Comparison of ENCODE assay signal across 15 cellular contexts in genomic region chr6:165984743-165985142, GRCh38.
DNase-seq lines count a peak whose midpoint lies in the region; ATAC-seq and TF ChIP-seq lines count a peak whose summit lies in the region.
"Had no signal": no experiment of that assay in that cellular context is flagged by ENCODE, and none has a peak within 500 bp of the region (broad histone marks: within the 10 kb centered on the region; RNA-seq: fewer than 3 reads in every experiment).

No MANE protein-coding gene starts in this region.

- no peaks in the 10 kb centered on the region for H3K79me2 ChIP-seq in DND-41 (ENCODE audit: insufficient read depth, low read length)

- peaks cover 64% of the 10 kb centered on the region for H3K27me3 Mint-ChIP-seq in brain
- peaks cover 49% of the 10 kb centered on the region for H3K27me3 Mint-ChIP-seq in activated naive CD8-positive, alpha-beta T cell treated with anti-CD3 and anti-CD28 coated beads for 36 hours

- no peak overlapping the region for H2AFZ ChIP-seq in DND-41 (ENCODE audit: low read depth, low read length)
- H2AFZ ChIP-seq: GM23248 had no signal

- H3K4me1 Mint-ChIP-seq in brain, result peaks cover 33% of the 10 kb centered on the region
- H3K4me1 Mint-ChIP-seq in activated naive CD8-positive, alpha-beta T cell treated with anti-CD3 and anti-CD28 coated beads for 36 hours, result peaks cover 7% of the 10 kb centered on the region

- H3K4me1 ChIP-seq in DND-41 (ENCODE audit: insufficient read depth, low read length), result peaks cover 35% of the 10 kb centered on the region
- H3K4me1 ChIP-seq: BE2C, Caco-2 had no signal

- no peaks in the 10 kb centered on the region for H3K27me3 ChIP-seq in DND-41 (ENCODE audit: insufficient read depth, low read length, poor library complexity)

- no peak overlapping the region for H3K4me3 ChIP-seq in DND-41 (ENCODE audit: low read depth in 1 of 2, low read length in 2 of 2)
- H3K4me3 ChIP-seq: GM23248 had no signal

- no peaks in the 10 kb centered on the region for H4K20me1 ChIP-seq in DND-41 (ENCODE audit: insufficient read depth, low read length)

- no peak overlapping the region for H3K27ac Mint-ChIP-seq in brain
- H3K27ac Mint-ChIP-seq in activated naive CD8-positive, alpha-beta T cell treated with anti-CD3 and anti-CD28 coated beads for 36 hours, result no peak overlapping the region
- H3K27ac Mint-ChIP-seq: CD4-positive, alpha-beta memory T cell had no signal

- H3K36me3 Mint-ChIP-seq in brain, result no peaks in the 10 kb centered on the region
- no peaks in the 10 kb centered on the region for H3K36me3 Mint-ChIP-seq in activated naive CD8-positive, alpha-beta T cell treated with anti-CD3 and anti-CD28 coated beads for 36 hours
- H3K36me3 Mint-ChIP-seq: CD4-positive, alpha-beta memory T cell had no signal

- DNase-seq in DND-41, result no peak
- DNase-seq in foreskin melanocyte, result peak; percentile 65
- no peak for DNase-seq in activated naive CD8-positive, alpha-beta T cell treated with anti-CD3 and anti-CD28 coated beads for 36 hours
- no peak for DNase-seq in left colon
- DNase-seq: BE2C; Caco-2; CD4-positive, alpha-beta memory T cell; GF-D8; GM23248 had no signal

- H3K4me3 Mint-ChIP-seq in brain, result peak overlapping the region in 4 of 5 experiments; percentile 89 to 98 (median 93)
- no peak overlapping the region for H3K4me3 Mint-ChIP-seq in activated naive CD8-positive, alpha-beta T cell treated with anti-CD3 and anti-CD28 coated beads for 36 hours
- H3K4me3 Mint-ChIP-seq: CD4-positive, alpha-beta memory T cell had no signal

- peak overlapping the region; percentile 90 for H3K27ac ChIP-seq in DND-41 (ENCODE audit: low read length)
- H3K27ac ChIP-seq: C4-2B, GM23248, HL-60 had no signal

- no peak overlapping the region for H3K9ac ChIP-seq in DND-41 (ENCODE audit: low read depth, low read length)
- H3K9ac ChIP-seq: GM23248 had no signal

- H3K4me2 ChIP-seq in DND-41 (ENCODE audit: insufficient read depth, low read length), result no peak overlapping the region

- ATAC-seq in DND-41 (ENCODE audit: insufficient read depth, low read depth) (no peak), left colon (no peak), GM21576 (IDR thresholded peaks at IDR 0.05; ENCODE audit: unreplicated experiment) (no peak)
- ATAC-seq: HCT116 had no signal

- peaks cover 0 to 3% (median 0%) of the 10 kb centered on the region in 5 experiments for H3K9me3 Mint-ChIP-seq in brain
- H3K9me3 Mint-ChIP-seq in activated naive CD8-positive, alpha-beta T cell treated with anti-CD3 and anti-CD28 coated beads for 36 hours, result no peaks in the 10 kb centered on the region

- intact Hi-C loops in left colon (cut with DNase I, micrococcal nuclease), result no loop called here

- no peak for TF ChIP-seq CTCF in DND-41 (IDR thresholded peaks at IDR 0.05; ENCODE audit: borderline replicate concordance, extremely low read depth, low read length, poor library complexity, severe bottlenecking)
- TF ChIP-seq CTCF in brain (conservative IDR thresholded peaks at IDR 0.05), result no peak

- peaks cover 2% of the 10 kb centered on the region for H3K9me3 ChIP-seq in DND-41 (ENCODE audit: insufficient read depth, low read length, severe bottlenecking)
- H3K9me3 ChIP-seq: BE2C, Caco-2 had no signal

- H3K36me3 ChIP-seq in DND-41 (ENCODE audit: insufficient read depth, low read length), result no peaks in the 10 kb centered on the region
- H3K36me3 ChIP-seq: BE2C had no signal

TF ChIP-seq in PFSK-1, 5 proteins besides CTCF, POLR2A, EP300 and RAD21:
- peak; percentile 84 for TF ChIP-seq POLR2AphosphoS5 (IDR thresholded peaks at IDR 0.05; ENCODE audit: low read depth, low read length)
- no peak; the same call in 1 of the 2 replicates for TF ChIP-seq TAF1 (IDR thresholded peaks at IDR 0.05; ENCODE audit: borderline replicate concordance, insufficient read depth, low read length)
- TF ChIP-seq FOXP2 (optimal IDR thresholded peaks at IDR 0.05; ENCODE audit: borderline replicate concordance, extremely low read depth, extremely low read length, insufficient read depth), result no peak
- TF ChIP-seq REST (IDR thresholded peaks at IDR 0.05; ENCODE audit: insufficient read depth in 1 of 2, low read depth in 2 of 2, low read length in 2 of 2), result peak in 1 of 2 experiments; percentile 62; a peak in 1 of 4 replicates
- TF ChIP-seq SIN3A (IDR thresholded peaks at IDR 0.05; ENCODE audit: borderline replicate concordance, insufficient read depth, low read length), result peak; percentile 98
